ENCODE assay signal across 14 cellular contexts in the genomic region with DNA sequence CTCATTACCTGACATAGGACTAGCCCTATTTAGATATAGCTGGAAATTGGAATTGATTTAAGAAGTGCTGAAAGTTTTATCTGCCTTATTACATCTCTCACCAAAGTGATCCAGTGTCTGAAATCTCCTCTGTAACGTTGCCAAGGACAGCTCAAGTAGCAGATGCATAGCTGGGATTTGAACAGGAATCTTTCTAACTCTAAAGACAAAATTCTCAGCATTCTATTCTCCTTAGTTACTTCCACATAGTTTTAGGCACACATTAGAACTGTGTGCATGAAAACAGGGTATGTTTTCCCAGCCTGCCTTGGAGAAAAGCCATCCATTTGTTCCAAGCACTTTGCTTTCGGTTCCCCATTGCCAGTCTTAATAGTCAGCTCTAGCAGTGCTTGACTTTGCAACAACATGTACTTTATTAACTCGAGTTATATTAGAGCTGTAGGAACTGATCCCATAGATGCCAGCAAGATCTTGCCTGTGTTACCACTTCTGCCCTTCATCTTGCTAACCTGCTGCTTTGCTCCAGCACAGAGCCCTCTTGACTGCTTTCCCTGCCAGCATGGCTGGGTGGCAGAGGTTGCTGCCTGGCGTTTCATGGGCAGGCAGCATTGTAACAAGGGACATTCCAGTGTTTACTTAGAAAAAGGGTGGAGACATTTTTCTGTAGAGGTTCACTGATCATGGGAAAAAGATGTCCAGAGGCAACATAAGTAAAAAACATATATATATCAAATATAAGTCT. TPM values are rescaled to one million over a fixed set of nuclear protein-coding genes. Genes with fewer than 3 reads are reported as not detected.
DNase-seq lines count a peak whose midpoint lies in the region.
"Had no signal": no experiment of that assay in that cellular context is flagged by ENCODE, and none has a peak within 500 bp of the region (broad histone marks: within the 10 kb centered on the region; RNA-seq: fewer than 3 reads in every experiment).

No MANE protein-coding gene starts in this region.

- no peaks in the 10 kb centered on the region for H3K27me3 ChIP-seq in SJSA1 (replicated peaks)
- H3K27me3 ChIP-seq: ovary had no signal

- no peaks in the 10 kb centered on the region for H3K9me3 ChIP-seq in SJSA1 (replicated peaks)
- H3K9me3 ChIP-seq: ovary had no signal

- no peak overlapping the region for H3K27ac Mint-ChIP-seq in immature natural killer cell
- H3K27ac Mint-ChIP-seq in activated CD4-positive, alpha-beta memory T cell treated with anti-CD3 and anti-CD28 coated beads, Interleukin-2, amount 10 ng/mL, durations not matched to agents 7 days and 5 days, result no peak overlapping the region
- H3K27ac Mint-ChIP-seq: activated naive CD8-positive, alpha-beta T cell treated with anti-CD3 and anti-CD28 coated beads, Interleukin-2, amount 10 ng/mL, durations not matched to agents 7 days and 5 days had no signal

- peak overlapping the region; percentile 69 for H3K27ac ChIP-seq in SJSA1
- H3K27ac ChIP-seq: ovary had no signal

- POLR2A ChIA-PET in activated CD4-positive, alpha-beta memory T cell treated with anti-CD3 and anti-CD28 coated beads, Interleukin-2, amount 10 ng/mL, durations not matched to agents 7 days and 5 days (lab: Charles Lee), result no interaction called here

- peaks cover 30% of the 10 kb centered on the region for H3K4me1 ChIP-seq in SJSA1 (replicated peaks)

- H3K4me1 Mint-ChIP-seq in immature natural killer cell, result no peaks in the 10 kb centered on the region
- no peaks in the 10 kb centered on the region for H3K4me1 Mint-ChIP-seq in activated CD4-positive, alpha-beta memory T cell treated with anti-CD3 and anti-CD28 coated beads, Interleukin-2, amount 10 ng/mL, durations not matched to agents 7 days and 5 days
- H3K4me1 Mint-ChIP-seq: activated naive CD8-positive, alpha-beta T cell treated with anti-CD3 and anti-CD28 coated beads, Interleukin-2, amount 10 ng/mL, durations not matched to agents 7 days and 5 days had no signal

- no peaks in the 10 kb centered on the region for H3K36me3 Mint-ChIP-seq in immature natural killer cell
- H3K36me3 Mint-ChIP-seq in activated CD4-positive, alpha-beta memory T cell treated with anti-CD3 and anti-CD28 coated beads, Interleukin-2, amount 10 ng/mL, durations not matched to agents 7 days and 5 days (ENCODE audit: low read depth), result no peaks in the 10 kb centered on the region
- H3K36me3 Mint-ChIP-seq: activated naive CD8-positive, alpha-beta T cell treated with anti-CD3 and anti-CD28 coated beads, Interleukin-2, amount 10 ng/mL, durations not matched to agents 7 days and 5 days had no signal

- CTCF ChIA-PET in activated CD4-positive, alpha-beta memory T cell treated with anti-CD3 and anti-CD28 coated beads, Interleukin-2, amount 10 ng/mL, durations not matched to agents 7 days and 5 days (lab: Charles Lee), result interaction anchor here (1.2 kb wide), 1 partner anchor 9 kb away, joined by 3 read pairs; no protein-coding TSS in a partner anchor

- H3K4me3 ChIP-seq in SJSA1, result peak overlapping the region; percentile 6; the same call in 1 of the 2 replicates
- H3K4me3 ChIP-seq: ovary had no signal

- peaks cover 0 to 10% (median 8%) of the 10 kb centered on the region in 3 donors for H3K27me3 Mint-ChIP-seq in immature natural killer cell (ENCODE audit: low read depth in 3 of 3)
- peaks cover 16% of the 10 kb centered on the region for H3K27me3 Mint-ChIP-seq in activated CD4-positive, alpha-beta memory T cell treated with anti-CD3 and anti-CD28 coated beads, Interleukin-2, amount 10 ng/mL, durations not matched to agents 7 days and 5 days

- DNase-seq in GM04503 (ENCODE audit: low read depth), result peak; percentile 93
- DNase-seq in SJSA1 (ENCODE audit: low read depth in 1 of 2, low spot score in 2 of 2), result peak in 1 of 2 experiments; percentile 58
- DNase-seq in globus pallidus (ENCODE audit: low spot score), result peak; percentile 48
- DNase-seq in renal cortical epithelial cell (ENCODE audit: low read depth), result peak; percentile 10
- no peak for DNase-seq in foreskin melanocyte
- no peak for DNase-seq in immature natural killer cell
- no peak for DNase-seq in activated CD4-positive, alpha-beta memory T cell treated with anti-CD3 and anti-CD28 coated beads, Interleukin-2, amount 10 ng/mL, durations not matched to agents 7 days and 5 days
- DNase-seq in epidermal melanocyte (ENCODE audit: insufficient read length, low spot score), result no peak
- DNase-seq: activated naive CD8-positive, alpha-beta T cell treated with anti-CD3 and anti-CD28 coated beads, Interleukin-2, amount 10 ng/mL, durations not matched to agents 7 days and 5 days; DMS79 treated with DMSO at 0.1 percent for 48 hours; islet precursor cell; MV-4-11; ovary had no signal

- no peaks in the 10 kb centered on the region for H3K9me3 Mint-ChIP-seq in immature natural killer cell
- H3K9me3 Mint-ChIP-seq in activated CD4-positive, alpha-beta memory T cell treated with anti-CD3 and anti-CD28 coated beads, Interleukin-2, amount 10 ng/mL, durations not matched to agents 7 days and 5 days, result no peaks in the 10 kb centered on the region

- no peak overlapping the region for H3K4me3 Mint-ChIP-seq in immature natural killer cell
- H3K4me3 Mint-ChIP-seq in activated CD4-positive, alpha-beta memory T cell treated with anti-CD3 and anti-CD28 coated beads, Interleukin-2, amount 10 ng/mL, durations not matched to agents 7 days and 5 days, result no peak overlapping the region
- H3K4me3 Mint-ChIP-seq: activated naive CD8-positive, alpha-beta T cell treated with anti-CD3 and anti-CD28 coated beads, Interleukin-2, amount 10 ng/mL, durations not matched to agents 7 days and 5 days had no signal

- H3K36me3 ChIP-seq in SJSA1, result no peaks in the 10 kb centered on the region
- H3K36me3 ChIP-seq: ovary had no signal

RNA-seq across cellular contexts. Expression of a gene that starts 56.1 kb away (rescaled TPM):
- total RNA-seq in SJSA1 (2014; rRNA removed; shearing (Covaris generic)), result 1.00 TPM in 1 of 2 replicates, not detected in the other
- total RNA-seq in renal cortical epithelial cell, result not detected in 2 replicates
- not detected for polyA plus RNA-seq in immature natural killer cell
- not detected for total RNA-seq in activated CD4-positive, alpha-beta memory T cell treated with anti-CD3 and anti-CD28 coated beads, Interleukin-2, amount 10 ng/mL, durations not matched to agents 7 days and 5 days
- total RNA-seq: activated naive CD8-positive, alpha-beta T cell treated with anti-CD3 and anti-CD28 coated beads, Interleukin-2, amount 10 ng/mL, durations not matched to agents 7 days and 5 days; T-helper 1 cell treated with Interleukin-12 subunit alpha and Interleukin-12 subunit beta and Interleukin-4 antibody, amounts not matched to agents 30 ng/mL and 1 ng/mL, for 36 hours had no signal

Comparison
In these comparisons a context has a peak if more than half of its experiments do, and no peak if none do; other contexts are left out.
1. DNase-seq: peak in GM04503 (single experiment), globus pallidus (single experiment) and renal cortical epithelial cell (single experiment); none in foreskin melanocyte (single experiment), immature natural killer cell (0 of 3), activated CD4-positive, alpha-beta memory T cell treated with anti-CD3 and anti-CD28 coated beads, Interleukin-2, amount 10 ng/mL, durations not matched to agents 7 days and 5 days (single experiment) and epidermal melanocyte (single experiment).